ENCODE assay signal across 1 cellular context in genomic region chr22:31230871-31231621, GRCh38.
TF ChIP-seq lines count a peak whose summit lies in the region.

No MANE protein-coding gene starts in this region.

TF ChIP-seq in HepG2, 621 proteins besides CTCF, POLR2A, EP300 and RAD21 (continues in another document):
- peak; percentile 37; the same call in 1 of the 2 replicates for TF ChIP-seq CSRNP1 (CRISPR knock-in tag; IDR thresholded peaks at IDR 0.05)
- TF ChIP-seq ZNF749 (CRISPR knock-in tag; IDR thresholded peaks at IDR 0.05; ENCODE audit: borderline replicate concordance), result no peak
- TF ChIP-seq U2AF1 (optimal IDR thresholded peaks at IDR 0.05; ENCODE audit: low read depth, low read length), result no peak
- 0 out of 2 replicates have a peak, but pooled peaks have one; percentile 35 for TF ChIP-seq ZNF350 (CRISPR knock-in tag; IDR thresholded peaks at IDR 0.05; ENCODE audit: borderline replicate concordance, low read depth)
- TF ChIP-seq ZBTB26 (CRISPR knock-in tag; IDR thresholded peaks at IDR 0.05; ENCODE audit: borderline replicate concordance), result no peak
- TF ChIP-seq ZNF570 (CRISPR knock-in tag; IDR thresholded peaks at IDR 0.05; ENCODE audit: borderline replicate concordance), result no peak
- peak; percentile 73 for TF ChIP-seq FOXA3 (CRISPR knock-in tag; IDR thresholded peaks at IDR 0.05)
- TF ChIP-seq TMF1 (CRISPR knock-in tag; IDR thresholded peaks at IDR 0.05; ENCODE audit: low read depth), result no peak
- no peak for TF ChIP-seq ZNF768 (CRISPR knock-in tag; IDR thresholded peaks at IDR 0.05)
- no peak for TF ChIP-seq SMAD9 (CRISPR knock-in tag; IDR thresholded peaks at IDR 0.05)
- no peak for TF ChIP-seq EEA1 (CRISPR knock-in tag; IDR thresholded peaks at IDR 0.05; ENCODE audit: borderline replicate concordance)
- no peak for TF ChIP-seq ZBTB7A (CRISPR knock-in tag; IDR thresholded peaks at IDR 0.05)
- no peak for TF ChIP-seq SMARCE1 (IDR thresholded peaks at IDR 0.05; ENCODE audit: borderline replicate concordance)
- no peak for TF ChIP-seq ZNF180 (CRISPR knock-in tag; IDR thresholded peaks at IDR 0.05; ENCODE audit: borderline replicate concordance, low read depth)
- TF ChIP-seq SRSF9 (IDR thresholded peaks at IDR 0.05; ENCODE audit: borderline replicate concordance, insufficient read depth, low read depth, low read length, poor library complexity, severe bottlenecking), result no peak
- TF ChIP-seq ATF7 (IDR thresholded peaks at IDR 0.05), result no peak
- TF ChIP-seq ATF7 (CRISPR knock-in tag; IDR thresholded peaks at IDR 0.05), result no peak
- peak; percentile 64; the same call in 1 of the 2 replicates for TF ChIP-seq IKZF5 (CRISPR knock-in tag; IDR thresholded peaks at IDR 0.05)
- TF ChIP-seq POLR2AphosphoS5 (IDR thresholded peaks at IDR 0.05; ENCODE audit: low read depth, low read length), result no peak
- TF ChIP-seq ELF1 (CRISPR knock-in tag; IDR thresholded peaks at IDR 0.05), result no peak
- TF ChIP-seq MAFG (CRISPR knock-in tag; IDR thresholded peaks at IDR 0.05), result no peak
- no peak for TF ChIP-seq ZNF292 (CRISPR knock-in tag; IDR thresholded peaks at IDR 0.05; ENCODE audit: borderline replicate concordance, low read depth)
- no peak for TF ChIP-seq SCMH1 (CRISPR knock-in tag; IDR thresholded peaks at IDR 0.05; ENCODE audit: borderline replicate concordance)
- no peak for TF ChIP-seq SNRNP70 (IDR thresholded peaks at IDR 0.05; ENCODE audit: low read depth, low read length)
- no peak for TF ChIP-seq RARG (CRISPR knock-in tag; IDR thresholded peaks at IDR 0.05; ENCODE audit: low read depth)
- TF ChIP-seq, protein P1, sequence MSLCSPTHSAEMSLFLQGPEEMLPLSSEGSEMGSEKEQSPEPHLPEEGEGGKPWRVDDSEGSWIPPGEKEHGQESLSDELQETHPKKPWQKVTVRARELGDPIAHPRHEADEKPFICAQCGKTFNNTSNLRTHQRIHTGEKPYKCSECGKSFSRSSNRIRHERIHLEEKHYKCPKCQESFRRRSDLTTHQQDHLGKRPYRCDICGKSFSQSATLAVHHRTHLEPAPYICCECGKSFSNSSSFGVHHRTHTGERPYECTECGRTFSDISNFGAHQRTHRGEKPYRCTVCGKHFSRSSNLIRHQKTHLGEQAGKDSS (CRISPR knock-in tag; IDR thresholded peaks at IDR 0.05; ENCODE audit: borderline replicate concordance, low read depth), result no peak
- TF ChIP-seq HHEX (CRISPR knock-in tag; IDR thresholded peaks at IDR 0.05), result no peak
- TF ChIP-seq ZNF605 (CRISPR knock-in tag; IDR thresholded peaks at IDR 0.05), result no peak
- TF ChIP-seq ZNF124 (CRISPR knock-in tag; IDR thresholded peaks at IDR 0.05), result 0 out of 2 replicates have a peak, but pooled peaks have one; percentile 28
- no peak for TF ChIP-seq ZNF562 (CRISPR knock-in tag; IDR thresholded peaks at IDR 0.05; ENCODE audit: borderline replicate concordance)
- peak; percentile 59; the same call in 1 of the 2 replicates for TF ChIP-seq MBD4 (IDR thresholded peaks at IDR 0.05; ENCODE audit: borderline replicate concordance, low read length)
- TF ChIP-seq ZNF83 (CRISPR knock-in tag; IDR thresholded peaks at IDR 0.05; ENCODE audit: borderline replicate concordance), result no peak
- no peak for TF ChIP-seq HNRNPUL1 (IDR thresholded peaks at IDR 0.05; ENCODE audit: low read depth, low read length)
- no peak for TF ChIP-seq ZNF7 (CRISPR knock-in tag; IDR thresholded peaks at IDR 0.05)
- no peak for TF ChIP-seq KLF9 (CRISPR knock-in tag; IDR thresholded peaks at IDR 0.05; ENCODE audit: low read depth)
- TF ChIP-seq NCOA5 (CRISPR knock-in tag; IDR thresholded peaks at IDR 0.05), result no peak
- no peak for TF ChIP-seq SKI (IDR thresholded peaks at IDR 0.05; ENCODE audit: partially characterized antibody)
- no peak for TF ChIP-seq ZBTB21 (CRISPR knock-in tag; IDR thresholded peaks at IDR 0.05)
- TF ChIP-seq PRDM15 (CRISPR knock-in tag; IDR thresholded peaks at IDR 0.05), result no peak
- TF ChIP-seq RFX1 (IDR thresholded peaks at IDR 0.05), result no peak
- no peak for TF ChIP-seq TAF15 (IDR thresholded peaks at IDR 0.05; ENCODE audit: low read depth, low read length, poor library complexity, severe bottlenecking)
- no peak for TF ChIP-seq KLF13 (CRISPR knock-in tag; IDR thresholded peaks at IDR 0.05)
- no peak for TF ChIP-seq SIN3B (IDR thresholded peaks at IDR 0.05; ENCODE audit: low read length)
- TF ChIP-seq TCF7L2 (IDR thresholded peaks at IDR 0.05; ENCODE audit: low read depth, low read length), result no peak
- no peak for TF ChIP-seq DPF2 (CRISPR knock-in tag; IDR thresholded peaks at IDR 0.05; ENCODE audit: borderline replicate concordance, low read depth)
- no peak for TF ChIP-seq CBX2 (IDR thresholded peaks at IDR 0.05; ENCODE audit: low read depth, low read length)
- TF ChIP-seq CBX2 (CRISPR knock-in tag; IDR thresholded peaks at IDR 0.05; ENCODE audit: low read depth), result no peak
- TF ChIP-seq, protein P2, sequence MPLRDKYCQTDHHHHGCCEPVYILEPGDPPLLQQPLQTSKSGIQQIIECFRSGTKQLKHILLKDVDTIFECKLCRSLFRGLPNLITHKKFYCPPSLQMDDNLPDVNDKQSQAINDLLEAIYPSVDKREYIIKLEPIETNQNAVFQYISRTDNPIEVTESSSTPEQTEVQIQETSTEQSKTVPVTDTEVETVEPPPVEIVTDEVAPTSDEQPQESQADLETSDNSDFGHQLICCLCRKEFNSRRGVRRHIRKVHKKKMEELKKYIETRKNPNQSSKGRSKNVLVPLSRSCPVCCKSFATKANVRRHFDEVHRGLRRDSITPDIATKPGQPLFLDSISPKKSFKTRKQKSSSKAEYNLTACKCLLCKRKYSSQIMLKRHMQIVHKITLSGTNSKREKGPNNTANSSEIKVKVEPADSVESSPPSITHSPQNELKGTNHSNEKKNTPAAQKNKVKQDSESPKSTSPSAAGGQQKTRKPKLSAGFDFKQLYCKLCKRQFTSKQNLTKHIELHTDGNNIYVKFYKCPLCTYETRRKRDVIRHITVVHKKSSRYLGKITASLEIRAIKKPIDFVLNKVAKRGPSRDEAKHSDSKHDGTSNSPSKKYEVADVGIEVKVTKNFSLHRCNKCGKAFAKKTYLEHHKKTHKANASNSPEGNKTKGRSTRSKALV (CRISPR knock-in tag; IDR thresholded peaks at IDR 0.05), result no peak
- TF ChIP-seq ZFP90 (CRISPR knock-in tag; IDR thresholded peaks at IDR 0.05; ENCODE audit: borderline replicate concordance), result no peak
- no peak for TF ChIP-seq ZNF530 (CRISPR knock-in tag; IDR thresholded peaks at IDR 0.05; ENCODE audit: low read depth)
- TF ChIP-seq, protein P3, sequence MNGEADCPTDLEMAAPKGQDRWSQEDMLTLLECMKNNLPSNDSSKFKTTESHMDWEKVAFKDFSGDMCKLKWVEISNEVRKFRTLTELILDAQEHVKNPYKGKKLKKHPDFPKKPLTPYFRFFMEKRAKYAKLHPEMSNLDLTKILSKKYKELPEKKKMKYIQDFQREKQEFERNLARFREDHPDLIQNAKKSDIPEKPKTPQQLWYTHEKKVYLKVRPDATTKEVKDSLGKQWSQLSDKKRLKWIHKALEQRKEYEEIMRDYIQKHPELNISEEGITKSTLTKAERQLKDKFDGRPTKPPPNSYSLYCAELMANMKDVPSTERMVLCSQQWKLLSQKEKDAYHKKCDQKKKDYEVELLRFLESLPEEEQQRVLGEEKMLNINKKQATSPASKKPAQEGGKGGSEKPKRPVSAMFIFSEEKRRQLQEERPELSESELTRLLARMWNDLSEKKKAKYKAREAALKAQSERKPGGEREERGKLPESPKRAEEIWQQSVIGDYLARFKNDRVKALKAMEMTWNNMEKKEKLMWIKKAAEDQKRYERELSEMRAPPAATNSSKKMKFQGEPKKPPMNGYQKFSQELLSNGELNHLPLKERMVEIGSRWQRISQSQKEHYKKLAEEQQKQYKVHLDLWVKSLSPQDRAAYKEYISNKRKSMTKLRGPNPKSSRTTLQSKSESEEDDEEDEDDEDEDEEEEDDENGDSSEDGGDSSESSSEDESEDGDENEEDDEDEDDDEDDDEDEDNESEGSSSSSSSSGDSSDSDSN (CRISPR knock-in tag; IDR thresholded peaks at IDR 0.05), result no peak
- no peak for TF ChIP-seq CENPX (CRISPR knock-in tag; IDR thresholded peaks at IDR 0.05)
- no peak for TF ChIP-seq SMAD1 (CRISPR knock-in tag; IDR thresholded peaks at IDR 0.05; ENCODE audit: borderline replicate concordance, low read depth)
- TF ChIP-seq MXD4 (CRISPR knock-in tag; IDR thresholded peaks at IDR 0.05), result no peak
- TF ChIP-seq USF2 (IDR thresholded peaks at IDR 0.05; ENCODE audit: low read depth, low read length), result no peak
- TF ChIP-seq USF2 (CRISPR knock-in tag; IDR thresholded peaks at IDR 0.05; ENCODE audit: borderline replicate concordance), result no peak
